18 cellular contexts compared by ENCODE assay signal in genomic region chr6:150228067-150228733, GRCh38.
"Had no signal": no experiment of that assay in that cellular context is flagged by ENCODE, and none has a peak within 500 bp of the region (broad histone marks: within the 10 kb centered on the region; RNA-seq: fewer than 3 reads in every experiment).

No MANE protein-coding gene starts in this region.

- H3K4me3 ChIP-seq: coronary artery, lower lobe of right lung had no signal

- FAIRE-seq: endothelial cell of umbilical vein, islet of Langerhans, TTC549 had no signal

- H3K4me1 ChIP-seq: lower lobe of right lung had no signal

- ATAC-seq: activated CD8-positive, alpha-beta T cell treated with anti-CD3 and anti-CD28 coated beads, Interleukin-2, amount 10 ng/mL, durations not matched to agents 7 days and 5 days; lower lobe of right lung; stimulated activated effector memory CD8-positive, alpha-beta T cell treated with anti-CD3 and anti-CD28 coated beads, Interleukin-12 subunit alpha, Interleukin-12 subunit beta, amount 100 ng/mL, for 72 hours had no signal

- H3K27ac Mint-ChIP-seq: activated B cell treated with CpG ODN at 0.5 μM for 24 hours; activated CD4-positive, alpha-beta T cell treated with anti-CD3 and anti-CD28 coated beads, Interleukin-2, amount 10 ng/mL, durations not matched to agents 24 days and 14 days; activated CD8-positive, alpha-beta T cell treated with anti-CD3 and anti-CD28 coated beads, Interleukin-2, amount 10 ng/mL, durations not matched to agents 7 days and 5 days; activated naive CD8-positive, alpha-beta T cell treated with anti-CD3 and anti-CD28 coated beads for 36 hours; stimulated activated effector memory CD8-positive, alpha-beta T cell treated with anti-CD3 and anti-CD28 coated beads, Interleukin-12 subunit alpha, Interleukin-12 subunit beta, amount 100 ng/mL, for 72 hours had no signal

- H3K9me3 Mint-ChIP-seq: central memory CD8-positive, alpha-beta T cell; stimulated activated effector memory CD8-positive, alpha-beta T cell treated with anti-CD3 and anti-CD28 coated beads, Interleukin-12 subunit alpha, Interleukin-12 subunit beta, amount 100 ng/mL, for 72 hours had no signal

- H3K36me3 Mint-ChIP-seq: activated naive CD8-positive, alpha-beta T cell treated with anti-CD3 and anti-CD28 coated beads for 36 hours; stimulated activated effector memory CD8-positive, alpha-beta T cell treated with anti-CD3 and anti-CD28 coated beads, Interleukin-12 subunit alpha, Interleukin-12 subunit beta, amount 100 ng/mL, for 72 hours had no signal

- H3K9me3 ChIP-seq: lower lobe of right lung had no signal

- H3K27ac ChIP-seq: coronary artery, lower lobe of right lung had no signal

- DNase-seq: activated B cell treated with CpG ODN at 0.5 μM for 24 hours; activated CD4-positive, alpha-beta T cell treated with anti-CD3 and anti-CD28 coated beads, Interleukin-2, amount 10 ng/mL, durations not matched to agents 24 days and 14 days; activated CD8-positive, alpha-beta memory T cell treated with anti-CD3 and anti-CD28 coated beads, Interleukin-2, amount 50 U/mL, for 4 hours; activated CD8-positive, alpha-beta T cell treated with anti-CD3 and anti-CD28 coated beads, Interleukin-2, amount 10 ng/mL, durations not matched to agents 7 days and 5 days; activated gamma-delta T cell treated with Interleukin-2 at 50 U/mL for 16 hours; activated naive CD8-positive, alpha-beta T cell treated with anti-CD3 and anti-CD28 coated beads for 36 hours; amygdala; foreskin melanocyte; lower lobe of right lung; stimulated activated CD4-positive, alpha-beta T cell treated with anti-CD3 and anti-CD28 coated beads, Interleukin-12 subunit alpha, Interleukin-12 subunit beta, amount 100 ng/mL, for 4 hours; stimulated activated CD4-positive, alpha-beta T cell treated with anti-CD3 and anti-CD28 coated beads, Interleukin-2, amount 100 ng/mL, for 24 hours; SW 1271 had no signal

- H3K36me3 ChIP-seq: lower lobe of right lung had no signal

- H3K4me3 Mint-ChIP-seq: activated B cell treated with CpG ODN at 0.5 μM for 24 hours; activated CD4-positive, alpha-beta T cell treated with anti-CD3 and anti-CD28 coated beads, Interleukin-2, amount 10 ng/mL, durations not matched to agents 24 days and 14 days; activated CD8-positive, alpha-beta T cell treated with anti-CD3 and anti-CD28 coated beads, Interleukin-2, amount 10 ng/mL, durations not matched to agents 7 days and 5 days; activated naive CD8-positive, alpha-beta T cell treated with anti-CD3 and anti-CD28 coated beads for 36 hours; central memory CD8-positive, alpha-beta T cell; stimulated activated effector memory CD8-positive, alpha-beta T cell treated with anti-CD3 and anti-CD28 coated beads, Interleukin-12 subunit alpha, Interleukin-12 subunit beta, amount 100 ng/mL, for 72 hours had no signal
